21 cellular contexts compared by ENCODE assay signal in genomic region chr1:96308314-96308713, GRCh38.
"Had no signal": no experiment of that assay in that cellular context is flagged by ENCODE, and none has a peak within 500 bp of the region (broad histone marks: within the 10 kb centered on the region; RNA-seq: fewer than 3 reads in every experiment).

No MANE protein-coding gene starts in this region.

- H3K4me3 Mint-ChIP-seq: activated B cell treated with CpG ODN at 0.5 μM for 24 hours; activated CD4-positive, alpha-beta T cell treated with anti-CD3 and anti-CD28 coated beads for 36 hours; activated naive CD4-positive, alpha-beta T cell treated with anti-CD3 and anti-CD28 coated beads for 36 hours; activated T-cell treated with anti-CD3 and anti-CD28 coated beads, Interleukin-2, amount 50 U/mL, for 24 hours; effector memory CD8-positive, alpha-beta T cell; natural killer cell treated with Interleukin-12 subunit alpha and Interleukin-12 subunit beta and Interleukin-15 and Interleukin-18, amount 100 ng/mL, for 72 hours; type B pancreatic cell had no signal

- DNase-seq: activated B cell treated with CpG ODN at 0.5 μM for 24 hours; activated CD4-positive, alpha-beta T cell treated with anti-CD3 and anti-CD28 coated beads for 36 hours; activated CD4-positive, alpha-beta T cell treated with anti-CD3 and anti-CD28 coated beads, Interleukin-2, amount 50 U/mL, for 4 hours; activated CD8-positive, alpha-beta memory T cell treated with anti-CD3 and anti-CD28 coated beads for 24 hours; activated CD8-positive, alpha-beta memory T cell treated with anti-CD3 and anti-CD28 coated beads, Interleukin-2, amount 50 U/mL, for 4 hours; activated naive CD4-positive, alpha-beta T cell treated with anti-CD3 and anti-CD28 coated beads for 36 hours; activated T-cell treated with anti-CD3 and anti-CD28 coated beads, Interleukin-2, amount 50 U/mL, for 24 hours; amygdala; colonic mucosa; dorsolateral prefrontal cortex; effector memory CD8-positive, alpha-beta T cell; foreskin melanocyte; hippocampal formation; left ventricle myocardium superior; mammary epithelial cell; ovary; stimulated activated CD4-positive, alpha-beta T cell treated with anti-CD3 and anti-CD28 coated beads, Interleukin-2, amount 100 ng/mL, for 48 hours; stimulated activated naive CD4-positive, alpha-beta T cell had no signal

- H3K27me3 Mint-ChIP-seq: activated B cell treated with CpG ODN at 0.5 μM for 24 hours; activated CD4-positive, alpha-beta T cell treated with anti-CD3 and anti-CD28 coated beads for 36 hours; activated T-cell treated with anti-CD3 and anti-CD28 coated beads, Interleukin-2, amount 50 U/mL, for 24 hours; effector memory CD8-positive, alpha-beta T cell; natural killer cell treated with Interleukin-12 subunit alpha and Interleukin-12 subunit beta and Interleukin-15 and Interleukin-18, amount 100 ng/mL, for 72 hours; type B pancreatic cell had no signal

- H3K36me3 Mint-ChIP-seq: natural killer cell treated with Interleukin-12 subunit alpha and Interleukin-12 subunit beta and Interleukin-15 and Interleukin-18, amount 100 ng/mL, for 72 hours; type B pancreatic cell had no signal

- ATAC-seq: activated CD4-positive, alpha-beta T cell treated with anti-CD3 and anti-CD28 coated beads for 36 hours; effector memory CD8-positive, alpha-beta T cell; esophagus mucosa; left ventricle myocardium superior; natural killer cell treated with Interleukin-12 subunit alpha and Interleukin-12 subunit beta and Interleukin-15 and Interleukin-18, amount 100 ng/mL, for 72 hours had no signal

- H3K4me1 Mint-ChIP-seq: activated B cell treated with CpG ODN at 0.5 μM for 24 hours; activated CD4-positive, alpha-beta T cell treated with anti-CD3 and anti-CD28 coated beads for 36 hours had no signal

- H3K9me3 Mint-ChIP-seq: activated B cell treated with CpG ODN at 0.5 μM for 24 hours; activated naive CD4-positive, alpha-beta T cell treated with anti-CD3 and anti-CD28 coated beads for 36 hours; activated T-cell treated with anti-CD3 and anti-CD28 coated beads, Interleukin-2, amount 50 U/mL, for 24 hours; type B pancreatic cell had no signal
